Comparison of ENCODE assay signal across 7 cellular contexts in the genomic region with DNA sequence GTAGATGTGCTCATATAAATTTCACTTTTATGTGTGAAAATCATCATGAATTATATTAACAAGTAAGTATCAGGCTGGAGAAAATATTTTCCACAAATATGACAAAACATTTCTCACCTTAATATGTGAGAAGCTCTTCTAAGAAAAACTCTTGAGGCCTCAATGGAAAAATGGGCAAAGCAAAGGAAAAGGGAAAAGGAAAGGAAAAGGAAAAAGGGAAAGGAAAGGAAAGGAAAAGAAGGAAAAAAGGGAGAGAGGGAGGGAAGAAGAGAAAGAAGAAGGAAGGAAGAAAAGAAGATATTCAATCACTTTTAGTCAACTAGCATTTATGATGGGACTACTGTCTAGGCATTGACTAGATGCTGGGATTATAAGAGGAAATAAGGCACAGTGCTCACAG.
"Had no signal": no experiment of that assay in that cellular context is flagged by ENCODE, and none has a peak within 500 bp of the region (broad histone marks: within the 10 kb centered on the region; RNA-seq: fewer than 3 reads in every experiment).

No MANE protein-coding gene starts in this region.

- H3K4me3 Mint-ChIP-seq: GM23338, H9, HFFc6, IgD-negative memory B cell had no signal

- H3K4me3 ChIP-seq: GM23338 had no signal

- H3K4me1 Mint-ChIP-seq: GM23338, H9, IgD-negative memory B cell had no signal

- DNase-seq: H9, HCEC 1CT, HFFc6 had no signal

- H3K27ac ChIP-seq: HL-60 had no signal

- H3K9me3 Mint-ChIP-seq: GM23338, H9 had no signal

- H3K27ac Mint-ChIP-seq: GM23338, H9, HFFc6, IgD-negative memory B cell had no signal

- ATAC-seq: GM23338, HepG2 had no signal
